ENCODE assay signal across 31 cellular contexts in the genomic region with DNA sequence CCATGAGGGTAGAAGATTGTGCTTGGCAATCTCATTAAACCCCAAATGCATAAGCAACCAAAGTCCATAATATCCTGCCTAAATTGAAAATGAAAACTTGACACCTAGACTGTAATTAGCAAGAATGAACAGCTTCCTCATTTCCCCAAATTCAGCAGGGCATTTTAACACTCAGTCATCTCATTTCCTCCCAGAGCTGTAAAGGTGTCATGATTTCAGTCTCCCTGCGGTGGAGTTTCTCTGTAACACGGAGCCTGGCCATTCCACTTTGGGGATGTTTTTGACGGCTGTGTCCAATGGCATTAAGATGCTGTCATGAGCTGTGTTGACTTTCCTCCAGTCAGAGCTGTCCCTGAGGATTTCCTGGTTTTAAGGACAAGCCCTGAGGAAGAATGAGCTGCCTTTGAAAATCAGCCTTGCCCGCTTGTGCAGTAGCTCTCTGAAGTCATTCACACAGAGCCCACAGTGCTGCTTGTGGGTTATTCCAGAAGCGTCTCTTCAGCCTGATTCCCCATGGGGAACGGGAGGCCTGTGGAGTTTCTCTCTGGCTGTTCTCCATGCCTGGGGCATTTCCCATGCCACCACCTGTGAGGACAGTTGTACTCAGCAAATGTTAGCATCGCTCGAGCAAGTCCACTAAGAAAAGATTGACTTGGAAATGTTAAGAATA.
"Had no signal": no experiment of that assay in that cellular context is flagged by ENCODE, and none has a peak within 500 bp of the region (broad histone marks: within the 10 kb centered on the region; RNA-seq: fewer than 3 reads in every experiment).

No MANE protein-coding gene starts in this region.

- H3K4me3 ChIP-seq: adrenal gland, body of pancreas, coronary artery, dorsolateral prefrontal cortex, gastrocnemius medialis, hepatocyte, ovary, prostate gland, sigmoid colon, smooth muscle cell, stomach, thyroid gland had no signal

- H3K27me3 Mint-ChIP-seq: activated naive CD8-positive, alpha-beta T cell treated with anti-CD3 and anti-CD28 coated beads for 36 hours; stimulated activated memory B cell treated with anti-CD40 and anti-IgM and Interleukin-4, amounts not matched to agents 10 μg/mL and 1 μg/mL and 100 μg/mL, for 72 hours had no signal

- ATAC-seq: activated CD4-positive, CD25-positive, alpha-beta regulatory T cell treated with anti-CD3 and anti-CD28 coated beads, Interleukin-2, amount 50 U/mL, for 24 hours; body of pancreas; gastrocnemius medialis; left ventricle myocardium superior; stimulated activated memory B cell treated with anti-CD40 and anti-IgM and Interleukin-4, amounts not matched to agents 10 μg/mL and 1 μg/mL and 100 μg/mL, for 72 hours had no signal

- H3K79me2 ChIP-seq: hepatocyte had no signal

- H3K27ac Mint-ChIP-seq: activated naive CD4-positive, alpha-beta T cell treated with anti-CD3 and anti-CD28 coated beads for 36 hours; activated naive CD8-positive, alpha-beta T cell treated with anti-CD3 and anti-CD28 coated beads for 36 hours; activated T-helper 1 cell treated with anti-CD3 and anti-CD28 coated beads, Interleukin-12 subunit alpha, Interleukin-12 subunit beta, Interleukin-2, Interleukin-4 antibody, amounts not matched to agents 30 ng/mL and 10 ng/mL and 1 ng/mL, durations not matched to agents 14 hours and 24 hours and 36 hours; naive B cell; stimulated activated memory B cell treated with anti-CD40 and anti-IgM and Interleukin-4, amounts not matched to agents 10 μg/mL and 1 μg/mL and 100 μg/mL, for 72 hours had no signal

- H3K36me3 Mint-ChIP-seq: activated naive CD8-positive, alpha-beta T cell treated with anti-CD3 and anti-CD28 coated beads for 36 hours; naive B cell; stimulated activated memory B cell treated with anti-CD40 and anti-IgM and Interleukin-4, amounts not matched to agents 10 μg/mL and 1 μg/mL and 100 μg/mL, for 72 hours had no signal

- H3K9me3 Mint-ChIP-seq: activated naive CD4-positive, alpha-beta T cell treated with anti-CD3 and anti-CD28 coated beads for 36 hours; activated naive CD8-positive, alpha-beta T cell treated with anti-CD3 and anti-CD28 coated beads for 36 hours; activated T-helper 1 cell treated with anti-CD3 and anti-CD28 coated beads, Interleukin-12 subunit alpha, Interleukin-12 subunit beta, Interleukin-2, Interleukin-4 antibody, amounts not matched to agents 30 ng/mL and 10 ng/mL and 1 ng/mL, durations not matched to agents 14 hours and 24 hours and 36 hours; stimulated activated memory B cell treated with anti-CD40 and anti-IgM and Interleukin-4, amounts not matched to agents 10 μg/mL and 1 μg/mL and 100 μg/mL, for 72 hours had no signal

- H3K27ac ChIP-seq: adrenal gland, body of pancreas, coronary artery, dorsolateral prefrontal cortex, gastrocnemius medialis, hepatocyte, ovary, prostate gland, sigmoid colon, stomach, thyroid gland, WERI-Rb-1 had no signal

- H3K4me1 ChIP-seq: adrenal gland, body of pancreas, gastrocnemius medialis, prostate gland, sigmoid colon, stomach, thyroid gland had no signal

- H3K36me3 ChIP-seq: adrenal gland, gastrocnemius medialis, ovary, prostate gland, sigmoid colon, stomach, thyroid gland, WERI-Rb-1 had no signal

- DNase-seq: activated CD4-positive, alpha-beta T cell treated with anti-CD3 and anti-CD28 coated beads for 48 hours; activated CD4-positive, alpha-beta T cell treated with anti-CD3 and anti-CD28 coated beads, Interleukin-2, amount 50 U/mL, for 48 hours; activated CD8-positive, alpha-beta memory T cell treated with anti-CD3 and anti-CD28 coated beads for 24 hours; activated effector memory CD4-positive, alpha-beta T cell treated with anti-CD3 and anti-CD28 coated beads, Interleukin-2, amount 50 U/mL, for 16 hours; activated naive CD4-positive, alpha-beta T cell treated with anti-CD3 and anti-CD28 coated beads for 36 hours; activated naive CD8-positive, alpha-beta T cell treated with anti-CD3 and anti-CD28 coated beads for 36 hours; adrenal gland; aorta; body of pancreas; cerebellar nuclear complex; dorsolateral prefrontal cortex; effector memory CD4-positive, alpha-beta T cell; gastrocnemius medialis; islet precursor cell; left ventricle myocardium superior; naive B cell; ovary; sigmoid colon; stimulated activated CD4-positive, alpha-beta T cell treated with anti-CD3 and anti-CD28 coated beads, Interleukin-1b, Interleukin-23, amount 100 ng/mL, for 48 hours; stimulated activated CD4-positive, alpha-beta T cell treated with anti-CD3 and anti-CD28 coated beads, Interleukin-4, amount 100 ng/mL, for 4 hours; stimulated activated CD8-positive, alpha-beta memory T cell treated with anti-CD3 and anti-CD28 coated beads, Interleukin-4, amount 100 ng/mL, for 48 hours; stomach; thyroid gland; WERI-Rb-1 had no signal

- H3K9me3 ChIP-seq: adrenal gland, body of pancreas, gastrocnemius medialis, ovary, prostate gland, sigmoid colon, thyroid gland had no signal

- H3K4me1 Mint-ChIP-seq: activated naive CD8-positive, alpha-beta T cell treated with anti-CD3 and anti-CD28 coated beads for 36 hours; naive B cell; stimulated activated memory B cell treated with anti-CD40 and anti-IgM and Interleukin-4, amounts not matched to agents 10 μg/mL and 1 μg/mL and 100 μg/mL, for 72 hours had no signal

- H3K4me3 Mint-ChIP-seq: activated naive CD4-positive, alpha-beta T cell treated with anti-CD3 and anti-CD28 coated beads for 36 hours; activated naive CD8-positive, alpha-beta T cell treated with anti-CD3 and anti-CD28 coated beads for 36 hours; activated T-helper 1 cell treated with anti-CD3 and anti-CD28 coated beads, Interleukin-12 subunit alpha, Interleukin-12 subunit beta, Interleukin-2, Interleukin-4 antibody, amounts not matched to agents 30 ng/mL and 10 ng/mL and 1 ng/mL, durations not matched to agents 14 hours and 24 hours and 36 hours; naive B cell; stimulated activated memory B cell treated with anti-CD40 and anti-IgM and Interleukin-4, amounts not matched to agents 10 μg/mL and 1 μg/mL and 100 μg/mL, for 72 hours had no signal

- H2AFZ ChIP-seq: hepatocyte had no signal

- H3K4me2 ChIP-seq: hepatocyte, smooth muscle cell had no signal

- H3K27me3 ChIP-seq: adrenal gland, body of pancreas, gastrocnemius medialis, hepatocyte, ovary, sigmoid colon, stomach, thyroid gland had no signal
